Comparison of ENCODE assay signal across 8 cellular contexts in genomic region chr5:77775773-77776605, GRCh38. TPM values are rescaled to one million over a fixed set of nuclear protein-coding genes. Genes with fewer than 3 reads are reported as not detected.
DNase-seq lines count a peak whose midpoint lies in the region; ATAC-seq and TF ChIP-seq lines count a peak whose summit lies in the region.

Gene TBCA, minus strand, starts transcription at chr5:77776339. Its CDS starts 82 bp downstream, at chr5:77776257.

- ATAC-seq in GM21423 (IDR thresholded peaks at IDR 0.05; ENCODE audit: unreplicated experiment) = peak; percentile 90

- peak within 1 kb of the TSS; percentile 89 for H3K4me3 Mint-ChIP-seq in endodermal cell

- peaks cover 36% of the 10 kb centered on the region for H3K4me1 Mint-ChIP-seq in endodermal cell

- H3K9me3 Mint-ChIP-seq in endodermal cell = peaks cover 6% of the 10 kb centered on the region

- H3K27ac ChIP-seq in HUES48 (ENCODE audit: low read depth, low read length) (peak within 1 kb of the TSS; percentile 95), endodermal cell (ENCODE audit: low read depth, low read length) (peak within 1 kb of the TSS; percentile 84), mesodermal cell (ENCODE audit: low read depth, low read length, severe bottlenecking) (peak within 1 kb of the TSS; percentile 95)

- peaks cover 13% of the 10 kb centered on the region for H3K36me3 Mint-ChIP-seq in endodermal cell (ENCODE audit: low read depth)

- H3K9ac ChIP-seq in HUES48 (ENCODE audit: low read depth, low read length) (peak within 1 kb of the TSS; percentile 91), NT2/D1 (ENCODE audit: insufficient read length, low read depth) (peak within 1 kb of the TSS; percentile 86), endodermal cell (ENCODE audit: extremely low read depth, low read length, poor library complexity, severe bottlenecking) (peak within 1 kb of the TSS; percentile 82)

- H3K36me3 ChIP-seq in HUES48 (ENCODE audit: control insufficient read depth, insufficient read depth, low read length) (peaks cover 17% of the 10 kb centered on the region; the same call in 1 of the 2 replicates), NT2/D1 (ENCODE audit: insufficient read depth, insufficient read length, low read length) (peaks cover 31% of the 10 kb centered on the region), endodermal cell (ENCODE audit: control insufficient read depth, insufficient read depth, low read length) (peaks cover 28% of the 10 kb centered on the region), mesodermal cell (ENCODE audit: control insufficient read depth, insufficient read depth, low read length) (peaks cover 25% of the 10 kb centered on the region)

- TF ChIP-seq CTCF in endodermal cell (conservative IDR thresholded peaks at IDR 0.05) = peak; percentile 66

- 0 to 1% methylated on average over 17 to 92 of the region's 92 CpGs for WGBS in endodermal cell (ENCODE audit: insufficient coverage in 1 of 2, insufficient read length in 1 of 2), 2 experiments
- WGBS in mesodermal cell (ENCODE audit: insufficient coverage in 2 of 2), 2 experiments = 0% methylated on average over 62 to 76 of the region's 92 CpGs

- H3K27ac Mint-ChIP-seq in endodermal cell = peak within 1 kb of the TSS; percentile 98

- H3K27me3 Mint-ChIP-seq in endodermal cell (ENCODE audit: insufficient read depth) = no peaks in the 10 kb centered on the region

- peak within 1 kb of the TSS; percentile 80 for H3K4me3 ChIP-seq in HUES48 (ENCODE audit: low read depth, low read length)
- H3K4me3 ChIP-seq in NT2/D1 (ENCODE audit: insufficient read length, low read depth) = peak within 1 kb of the TSS; percentile 79
- peak within 1 kb of the TSS; percentile 84 for H3K4me3 ChIP-seq in endodermal cell (ENCODE audit: low read length)
- peak within 1 kb of the TSS; percentile 82 for H3K4me3 ChIP-seq in mesodermal cell (ENCODE audit: extremely low read depth, insufficient read depth, low read length, poor library complexity, severe bottlenecking)

- no peaks in the 10 kb centered on the region for H3K9me3 ChIP-seq in HUES48 (ENCODE audit: control insufficient read depth, insufficient read depth, low read length)
- no peaks in the 10 kb centered on the region for H3K9me3 ChIP-seq in NT2/D1 (ENCODE audit: insufficient read depth, low read length)
- peaks cover 14% of the 10 kb centered on the region for H3K9me3 ChIP-seq in endodermal cell (ENCODE audit: control insufficient read depth, low read length)
- no peaks in the 10 kb centered on the region for H3K9me3 ChIP-seq in mesodermal cell (ENCODE audit: control insufficient read depth, low read length)

- H3K4me1 ChIP-seq in HUES48 (ENCODE audit: control insufficient read depth, insufficient read depth, low read length) (peaks cover 42% of the 10 kb centered on the region), NT2/D1 (ENCODE audit: insufficient read depth, insufficient read length) (no peaks in the 10 kb centered on the region), endodermal cell (ENCODE audit: control insufficient read depth, insufficient read depth, low read length) (peaks cover 4% of the 10 kb centered on the region), mesodermal cell (ENCODE audit: control insufficient read depth, insufficient read depth, low read length, poor library complexity, severe bottlenecking) (peaks cover 12% of the 10 kb centered on the region)

- DNase-seq in DMS 273 (lab: John Stamatoyannopoulos, UW; ENCODE audit: unreplicated experiment) (peak; percentile 97), NT2/D1 (ENCODE audit: low read depth, low spot score) (peak; percentile 69), endodermal cell (peak; percentile 96)
- DNase-seq in activated CD8-positive, alpha-beta memory T cell treated with anti-CD3 and anti-CD28 coated beads, Interleukin-2, amount 50 U/mL, for 1 hour (ENCODE audit: extremely low read depth) = peak; percentile 78
- DNase-seq in stimulated activated CD8-positive, alpha-beta memory T cell treated with anti-CD3 and anti-CD28 coated beads, Interleukin-15, amount 100 ng/mL, for 4 hours (ENCODE audit: low read depth in 2 of 2) = peak; percentile 79 to 88

- H3K27me3 ChIP-seq in HUES48 (ENCODE audit: control insufficient read depth, insufficient read depth, low read length) (0 out of 2 replicates have a peak, but pooled peaks cover 4% of the 10 kb centered on the region), NT2/D1 (ENCODE audit: insufficient read depth, insufficient read length) (no peaks in the 10 kb centered on the region), endodermal cell (ENCODE audit: control insufficient read depth, insufficient read depth, low read length, poor library complexity, severe bottlenecking) (no peaks in the 10 kb centered on the region)

RNA-seq across cellular contexts. Expression of gene TBCA, which starts in this region (rescaled TPM):
- 100 to 1,000 TPM; 415 to 454 TPM for total RNA-seq in endodermal cell
- 247 TPM for polyA plus RNA-seq in endodermal cell (2013, experiment 1 of 2)
- 251 TPM for polyA plus RNA-seq in endodermal cell (2013, experiment 2 of 2)
- 209 TPM for polyA plus RNA-seq in mesodermal cell (2013, experiment 1 of 2)
- polyA plus RNA-seq in mesodermal cell (2013, experiment 2 of 2) = 258 TPM

Comparison
In these comparisons a context has a peak if more than half of its experiments do, and no peak if none do; other contexts are left out.
1. Peak in every context shown above with its lines: DNase-seq, ATAC-seq, H3K4me3 ChIP-seq and H3K27ac ChIP-seq.